Comparison of ENCODE assay signal across 11 cellular contexts in genomic region chr11:1917523-1918435, GRCh38. TPM values are rescaled to one million over a fixed set of nuclear protein-coding genes. Genes with fewer than 3 reads are reported as not detected.
DNase-seq lines count a peak whose midpoint lies in the region; ATAC-seq and TF ChIP-seq lines count a peak whose summit lies in the region.
"Had no signal": no experiment of that assay in that cellular context is flagged by ENCODE, and none has a peak within 500 bp of the region (broad histone marks: within the 10 kb centered on the region; RNA-seq: fewer than 3 reads in every experiment).

No MANE protein-coding gene starts in this region.

- no peaks in the 10 kb centered on the region; the same call in 1 of the 2 replicates for H3K27me3 ChIP-seq in SJCRH30
- H3K27me3 ChIP-seq in right atrium auricular region = no peaks in the 10 kb centered on the region

- peak overlapping the region; percentile 70 for H3K27ac Mint-ChIP-seq in stimulated activated effector memory CD8-positive, alpha-beta T cell treated with anti-CD3 and anti-CD28 coated beads, Interleukin-12 subunit alpha, Interleukin-12 subunit beta, amount 100 ng/mL, for 72 hours

- H3K27ac ChIP-seq in SJCRH30 (peak overlapping the region; percentile 52), right atrium auricular region (peak overlapping the region in 1 of 2 donors; percentile 77)

- DNase-seq in SJCRH30 = no peak
- DNase-seq in right atrium auricular region (ENCODE audit: low spot score) = no peak
- peak in 1 of 2 donors; percentile 51 for DNase-seq in stimulated activated effector memory CD8-positive, alpha-beta T cell treated with anti-CD3 and anti-CD28 coated beads, Interleukin-12 subunit alpha, Interleukin-12 subunit beta, amount 100 ng/mL, for 72 hours (ENCODE audit: low spot score in 2 of 2)
- DNase-seq in NCI-H146 treated with DMSO at 0.1 percent for 48 hours (lab: John Stamatoyannopoulos, UW; ENCODE audit: unreplicated experiment) = no peak
- DNase-seq in LoVo (ENCODE audit: low spot score) = no peak
- DNase-seq in activated T-cell treated with anti-CD3 and anti-CD28 coated beads, Interleukin-2, amount 50 U/mL, for 48 hours = no peak
- no peak for DNase-seq in stimulated activated CD4-positive, alpha-beta T cell treated with anti-CD3 and anti-CD28 coated beads, Interleukin-12 subunit alpha, Interleukin-12 subunit beta, amount 100 ng/mL, for 4 hours
- DNase-seq: stimulated activated naive CD4-positive, alpha-beta T cell treated with Interleukin-2 at 50 U/mL for 16 hours had no signal

- H3K36me3 ChIP-seq in SJCRH30 (no peaks in the 10 kb centered on the region), right atrium auricular region (no peaks in the 10 kb centered on the region)

- TF ChIP-seq CTCF in GM12872 (IDR thresholded peaks at IDR 0.05; ENCODE audit: insufficient read depth, low read depth, low read length) = peak; percentile 65
- TF ChIP-seq CTCF in right atrium auricular region (IDR thresholded peaks at IDR 0.05) = peak; percentile 18 to 70

- peaks cover 69% of the 10 kb centered on the region for H3K36me3 Mint-ChIP-seq in stimulated activated effector memory CD8-positive, alpha-beta T cell treated with anti-CD3 and anti-CD28 coated beads, Interleukin-12 subunit alpha, Interleukin-12 subunit beta, amount 100 ng/mL, for 72 hours

- H3K9me3 ChIP-seq in SJCRH30 (replicated peaks) = no peaks in the 10 kb centered on the region
- no peaks in the 10 kb centered on the region for H3K9me3 ChIP-seq in right atrium auricular region

- peak; percentile 24 for ATAC-seq in stimulated activated effector memory CD8-positive, alpha-beta T cell treated with anti-CD3 and anti-CD28 coated beads, Interleukin-12 subunit alpha, Interleukin-12 subunit beta, amount 100 ng/mL, for 72 hours

- peaks cover 51% of the 10 kb centered on the region for H3K4me1 Mint-ChIP-seq in stimulated activated effector memory CD8-positive, alpha-beta T cell treated with anti-CD3 and anti-CD28 coated beads, Interleukin-12 subunit alpha, Interleukin-12 subunit beta, amount 100 ng/mL, for 72 hours

- H3K9me3 Mint-ChIP-seq in stimulated activated effector memory CD8-positive, alpha-beta T cell treated with anti-CD3 and anti-CD28 coated beads, Interleukin-12 subunit alpha, Interleukin-12 subunit beta, amount 100 ng/mL, for 72 hours = no peaks in the 10 kb centered on the region

- no peak overlapping the region for H3K4me3 Mint-ChIP-seq in stimulated activated effector memory CD8-positive, alpha-beta T cell treated with anti-CD3 and anti-CD28 coated beads, Interleukin-12 subunit alpha, Interleukin-12 subunit beta, amount 100 ng/mL, for 72 hours

- H3K4me1 ChIP-seq in SJCRH30 (peaks cover 40% of the 10 kb centered on the region), right atrium auricular region (peaks cover 0 to 57% of the 10 kb centered on the region in 2 donors)

- H3K4me3 ChIP-seq in SJCRH30 (no peak overlapping the region), right atrium auricular region (no peak overlapping the region)

RNA-seq across cellular contexts. Expression of gene TNNT3, which starts 1.7 kb away (rescaled TPM):
- total RNA-seq in SJCRH30 (2014; rRNA removed; shearing (Covaris generic)) = 2.2 and 2.3 TPM in 2 replicates
- total RNA-seq in right atrium auricular region = 10 to 100 TPM; 12.8 to 16.4 TPM
- total RNA-seq: dermis microvascular lymphatic vessel endothelial cell, M059J had no signal

RNA-seq across cellular contexts. Expression of gene PRR33, which starts 26.1 kb away (rescaled TPM):
- total RNA-seq in SJCRH30 (2014; rRNA removed; shearing (Covaris generic)) = 0.02 and 0.05 TPM in 2 replicates
- total RNA-seq in right atrium auricular region = under 1 TPM in 1 of 2 donors, not detected in 1; 0.33 TPM
- total RNA-seq: dermis microvascular lymphatic vessel endothelial cell, M059J had no signal

RNA-seq across cellular contexts. Expression of gene MRPL23, which starts 29.4 kb away (rescaled TPM):
- 50.4 and 54.9 TPM in 2 replicates for total RNA-seq in SJCRH30 (2014; rRNA removed; shearing (Covaris generic))
- 100 to 1,000 TPM; 128 to 210 TPM for total RNA-seq in right atrium auricular region
